ENCODE assay signal across 20 cellular contexts in genomic region chrX:81390244-81390643, GRCh38.
DNase-seq lines count a peak whose midpoint lies in the region; ATAC-seq, FAIRE-seq and TF ChIP-seq lines count a peak whose summit lies in the region.
"Had no signal": no experiment of that assay in that cellular context is flagged by ENCODE, and none has a peak within 500 bp of the region (broad histone marks: within the 10 kb centered on the region; RNA-seq: fewer than 3 reads in every experiment).

No MANE protein-coding gene starts in this region.

- no peak overlapping the region for H3K4me3 Mint-ChIP-seq in natural killer cell treated with Interleukin-12 subunit alpha and Interleukin-12 subunit beta and Interleukin-15 and Interleukin-18, amount 100 ng/mL, for 72 hours
- H3K4me3 Mint-ChIP-seq: activated CD8-positive, alpha-beta memory T cell treated with anti-CD3 and anti-CD28 coated beads, Interleukin-2, amount 10 ng/mL, durations not matched to agents 7 days and 5 days; activated naive CD8-positive, alpha-beta T cell treated with anti-CD3 and anti-CD28 coated beads for 36 hours; central memory CD8-positive, alpha-beta T cell had no signal

- ATAC-seq in HG02610 (IDR thresholded peaks at IDR 0.05; ENCODE audit: unreplicated experiment) (peak; percentile 100), HG03442 (IDR thresholded peaks at IDR 0.05; ENCODE audit: unreplicated experiment) (peak; percentile 89), SK-N-SH treated with all-trans-retinoic acid at 6 μM for 48 hours (no peak)
- no peak for ATAC-seq in natural killer cell treated with Interleukin-12 subunit alpha and Interleukin-12 subunit beta and Interleukin-15 and Interleukin-18, amount 100 ng/mL, for 72 hours
- ATAC-seq: activated CD8-positive, alpha-beta memory T cell treated with anti-CD3 and anti-CD28 coated beads, Interleukin-2, amount 10 ng/mL, durations not matched to agents 7 days and 5 days had no signal

- no peaks in the 10 kb centered on the region for H3K9me3 Mint-ChIP-seq in natural killer cell treated with Interleukin-12 subunit alpha and Interleukin-12 subunit beta and Interleukin-15 and Interleukin-18, amount 100 ng/mL, for 72 hours
- H3K9me3 Mint-ChIP-seq: central memory CD8-positive, alpha-beta T cell had no signal

- TF ChIP-seq POLR2A in GM12891 (IDR thresholded peaks at IDR 0.05; ENCODE audit: low read depth, low read length): no peak

- no peak overlapping the region for H3K27ac ChIP-seq in substantia nigra (ENCODE audit: low read depth, low read length, poor library complexity, severe bottlenecking)
- H3K27ac ChIP-seq: HL-60, uterus, WERI-Rb-1 had no signal

- H3K27ac Mint-ChIP-seq in natural killer cell treated with Interleukin-12 subunit alpha and Interleukin-12 subunit beta and Interleukin-15 and Interleukin-18, amount 100 ng/mL, for 72 hours: no peak overlapping the region
- H3K27ac Mint-ChIP-seq: activated CD8-positive, alpha-beta memory T cell treated with anti-CD3 and anti-CD28 coated beads, Interleukin-2, amount 10 ng/mL, durations not matched to agents 7 days and 5 days; activated naive CD8-positive, alpha-beta T cell treated with anti-CD3 and anti-CD28 coated beads for 36 hours had no signal

- no peaks in the 10 kb centered on the region for H3K4me1 Mint-ChIP-seq in natural killer cell treated with Interleukin-12 subunit alpha and Interleukin-12 subunit beta and Interleukin-15 and Interleukin-18, amount 100 ng/mL, for 72 hours (ENCODE audit: low read depth in 2 of 2)
- H3K4me1 Mint-ChIP-seq: activated naive CD8-positive, alpha-beta T cell treated with anti-CD3 and anti-CD28 coated beads for 36 hours; central memory CD8-positive, alpha-beta T cell had no signal

- FAIRE-seq in GM12891 (lab: Jason Lieb, UNC): peak; percentile 69
- FAIRE-seq in GM19239 (lab: Jason Lieb, UNC): peak; percentile 68
- FAIRE-seq: H54, keratinocyte had no signal

- no peaks in the 10 kb centered on the region for H3K36me3 Mint-ChIP-seq in natural killer cell treated with Interleukin-12 subunit alpha and Interleukin-12 subunit beta and Interleukin-15 and Interleukin-18, amount 100 ng/mL, for 72 hours
- H3K36me3 Mint-ChIP-seq: activated CD8-positive, alpha-beta memory T cell treated with anti-CD3 and anti-CD28 coated beads, Interleukin-2, amount 10 ng/mL, durations not matched to agents 7 days and 5 days; activated naive CD8-positive, alpha-beta T cell treated with anti-CD3 and anti-CD28 coated beads for 36 hours had no signal

- H3K27me3 Mint-ChIP-seq in natural killer cell treated with Interleukin-12 subunit alpha and Interleukin-12 subunit beta and Interleukin-15 and Interleukin-18, amount 100 ng/mL, for 72 hours: peaks cover 0 to 9% of the 10 kb centered on the region in 2 donors
- H3K27me3 Mint-ChIP-seq: activated CD8-positive, alpha-beta memory T cell treated with anti-CD3 and anti-CD28 coated beads, Interleukin-2, amount 10 ng/mL, durations not matched to agents 7 days and 5 days; central memory CD8-positive, alpha-beta T cell had no signal

- DNase-seq in GM12891 (ENCODE audit: insufficient read length, low spot score) (no peak), GM19239 (ENCODE audit: insufficient read length, low spot score) (no peak), NCI-H2029 treated with DMSO at 0.1 percent for 48 hours (lab: John Stamatoyannopoulos, UW) (no peak), substantia nigra (lab: John Stamatoyannopoulos, UW) (no peak)
- DNase-seq in natural killer cell treated with Interleukin-12 subunit alpha and Interleukin-12 subunit beta and Interleukin-15 and Interleukin-18, amount 100 ng/mL, for 72 hours (ENCODE audit: low spot score): no peak
- DNase-seq: activated CD8-positive, alpha-beta memory T cell treated with anti-CD3 and anti-CD28 coated beads, Interleukin-2, amount 10 ng/mL, durations not matched to agents 7 days and 5 days; activated naive CD8-positive, alpha-beta T cell treated with anti-CD3 and anti-CD28 coated beads for 36 hours; DMS153; glutamatergic neuron; NCI-H2107; stimulated activated CD4-positive, alpha-beta T cell treated with anti-CD3 and anti-CD28 coated beads, Interleukin-2, amount 100 ng/mL, for 24 hours; uterus; WERI-Rb-1 had no signal

TF ChIP-seq in GM12891, 5 proteins besides CTCF, POLR2A, EP300 and RAD21:
- TF ChIP-seq SPI1 (IDR thresholded peaks at IDR 0.05; ENCODE audit: low read depth, low read length): peak; percentile 40; the same call in 1 of the 2 replicates
- no peak for TF ChIP-seq POU2F2 (IDR thresholded peaks at IDR 0.05; ENCODE audit: low read depth, low read length)

TF ChIP-seq in SK-N-SH treated with all-trans-retinoic acid at 6 μM for 48 hours, 23 proteins besides CTCF, POLR2A, EP300 and RAD21:
- TF ChIP-seq SNAI2 (CRISPR knock-in tag; IDR thresholded peaks at IDR 0.05): no peak
TF ChIP-seq in SK-N-SH treated with all-trans-retinoic acid at 6 μM for 48 hours: peak in this region for 0.

Comparison
In these comparisons a context has a peak if more than half of its experiments do, and no peak if none do; other contexts are left out.
1. ATAC-seq: peak in HG02610 (single experiment) and HG03442 (single experiment); none in natural killer cell treated with Interleukin-12 subunit alpha and Interleukin-12 subunit beta and Interleukin-15 and Interleukin-18, amount 100 ng/mL, for 72 hours (0 of 2) and SK-N-SH treated with all-trans-retinoic acid at 6 μM for 48 hours (single experiment).